Comparison of ENCODE assay signal across 10 cellular contexts in the genomic region with DNA sequence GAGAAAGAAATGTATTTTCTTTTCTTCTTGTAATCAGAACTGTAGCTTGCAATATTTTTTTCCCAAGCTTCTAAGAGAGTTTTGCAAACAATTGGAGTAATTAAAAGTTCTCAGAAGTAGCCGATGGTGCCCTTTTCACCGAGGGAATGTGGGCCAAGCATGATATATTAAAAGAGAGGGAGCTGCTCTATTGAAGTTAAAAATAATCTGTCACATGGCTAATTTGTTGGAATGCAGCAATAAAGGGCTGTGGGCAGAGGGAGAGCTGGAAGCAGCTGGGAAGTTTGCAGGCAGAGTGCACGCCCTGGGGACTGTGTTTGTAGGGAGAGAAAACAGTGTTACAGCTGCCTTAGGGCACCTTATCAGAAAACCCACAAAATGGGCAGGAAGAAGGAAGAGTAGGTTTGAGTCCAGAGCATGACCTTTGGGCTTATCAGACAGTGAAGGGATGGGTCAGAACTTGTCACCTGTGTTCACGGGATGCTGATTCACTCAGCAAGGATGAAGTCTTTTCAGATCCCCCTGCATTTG. TPM values are rescaled to one million over a fixed set of nuclear protein-coding genes. Genes with fewer than 3 reads are reported as not detected.
DNase-seq lines count a peak whose midpoint lies in the region; ATAC-seq, FAIRE-seq and TF ChIP-seq lines count a peak whose summit lies in the region.
"Had no signal": no experiment of that assay in that cellular context is flagged by ENCODE, and none has a peak within 500 bp of the region (broad histone marks: within the 10 kb centered on the region; RNA-seq: fewer than 3 reads in every experiment).

No MANE protein-coding gene starts in this region.

- TF ChIP-seq CTCF in gastroesophageal sphincter (IDR thresholded peaks at IDR 0.05) (no peak), pancreas (IDR thresholded peaks at IDR 0.05) (no peak)

- peak overlapping the region; percentile 13 for H3K4me3 Mint-ChIP-seq in T-helper 17 cell
- no peak overlapping the region for H3K4me3 Mint-ChIP-seq in CD4-positive, alpha-beta memory T cell
- H3K4me3 Mint-ChIP-seq: activated naive CD8-positive, alpha-beta T cell treated with anti-CD3 and anti-CD28 coated beads, Interleukin-2, amount 10 ng/mL, durations not matched to agents 7 days and 5 days had no signal

- H3K4me3 ChIP-seq in gastroesophageal sphincter = no peak overlapping the region
- no peak overlapping the region for H3K4me3 ChIP-seq in pancreas
- H3K4me3 ChIP-seq in CD4-positive, alpha-beta memory T cell (ENCODE audit: low read length in 2 of 2) = no peak overlapping the region

- H3K4me1 ChIP-seq in gastroesophageal sphincter = peaks cover 2 to 28% (median 10%) of the 10 kb centered on the region in 3 donors
- H3K4me1 ChIP-seq in pancreas = peaks cover 6 to 10% (median 7%) of the 10 kb centered on the region in 3 donors
- no peaks in the 10 kb centered on the region for H3K4me1 ChIP-seq in CD4-positive, alpha-beta memory T cell (ENCODE audit: insufficient read depth, low read length)

- ATAC-seq in T-helper 17 cell (no peak), gastroesophageal sphincter (peak; percentile 51), pancreas (peak; percentile 60 to 90 (median 83))

- no peak for FAIRE-seq in pancreas (lab: Jason Lieb, UNC)

- H3K9me3 ChIP-seq in T-helper 17 cell (ENCODE audit: control insufficient read depth, low read length, poor library complexity, severe bottlenecking) = no peaks in the 10 kb centered on the region
- no peaks in the 10 kb centered on the region for H3K9me3 ChIP-seq in gastroesophageal sphincter
- no peaks in the 10 kb centered on the region for H3K9me3 ChIP-seq in pancreas
- H3K9me3 ChIP-seq in CD4-positive, alpha-beta memory T cell (ENCODE audit: control insufficient read depth in 1 of 2, low read length in 2 of 2) = no peaks in the 10 kb centered on the region

- no peak for TF ChIP-seq EP300 in gastroesophageal sphincter (IDR thresholded peaks at IDR 0.05)

- no peaks in the 10 kb centered on the region for H3K36me3 Mint-ChIP-seq in T-helper 17 cell (ENCODE audit: low read depth)
- no peaks in the 10 kb centered on the region for H3K36me3 Mint-ChIP-seq in CD4-positive, alpha-beta memory T cell

- no peaks in the 10 kb centered on the region for H3K4me1 Mint-ChIP-seq in T-helper 17 cell
- no peaks in the 10 kb centered on the region for H3K4me1 Mint-ChIP-seq in CD4-positive, alpha-beta memory T cell

- 7 to 8% methylated on average over 4 of the region's 4 CpGs for WGBS in gastroesophageal sphincter (ENCODE audit: low coverage in 1 of 2), 2 donors
- WGBS in pancreas, 2 donors = 6 to 7% methylated on average over 4 of the region's 4 CpGs

- CTCF ChIA-PET in CD4-positive, alpha-beta memory T cell (lab: Charles Lee; ENCODE audit: partially characterized antibody) = interaction anchor here (0.7 to 1.5 kb wide), 3 partner anchors 9 to 303 kb away, joined by 3 to 5 read pairs (median 4); no protein-coding TSS in a partner anchor

- no peaks in the 10 kb centered on the region for H3K9me3 Mint-ChIP-seq in CD4-positive, alpha-beta memory T cell
- H3K9me3 Mint-ChIP-seq: activated naive CD8-positive, alpha-beta T cell treated with anti-CD3 and anti-CD28 coated beads, Interleukin-2, amount 10 ng/mL, durations not matched to agents 7 days and 5 days had no signal

- TF ChIP-seq POLR2A in gastroesophageal sphincter (IDR thresholded peaks at IDR 0.05) = no peak

- H3K27ac ChIP-seq in gastroesophageal sphincter (peak overlapping the region in 3 of 4 donors; percentile 18 to 38 (median 21)), pancreas (peak overlapping the region in 3 of 4 donors; percentile 14 to 30 (median 29))
- H3K27ac ChIP-seq in CD4-positive, alpha-beta memory T cell (ENCODE audit: low read depth, low read length) = no peak overlapping the region

- DNase-seq in Caki2 (ENCODE audit: low read depth) = peak; percentile 88
- no peak for DNase-seq in T-helper 17 cell
- peak in 2 of 6 donors; percentile 22 to 29 for DNase-seq in pancreas
- DNase-seq in NCI-H146 treated with DMSO at 0.1 percent for 48 hours (lab: John Stamatoyannopoulos, UW; ENCODE audit: unreplicated experiment) = no peak
- no peak for DNase-seq in CD4-positive, alpha-beta memory T cell
- DNase-seq in SHP77 (lab: John Stamatoyannopoulos, UW) = no peak
- DNase-seq in medulla oblongata (ENCODE audit: extremely low spot score) = no peak
- DNase-seq: activated naive CD8-positive, alpha-beta T cell treated with anti-CD3 and anti-CD28 coated beads, Interleukin-2, amount 10 ng/mL, durations not matched to agents 7 days and 5 days; NCI-H510A treated with DMSO at 0.1 percent for 48 hours had no signal

- intact Hi-C loops in pancreas (cut with DNase I) = no loop called here
- intact Hi-C loops in CD4-positive, alpha-beta memory T cell (cut with micrococcal nuclease) = no loop called here

- peak overlapping the region; percentile 79 for H3K27ac Mint-ChIP-seq in T-helper 17 cell
- no peak overlapping the region for H3K27ac Mint-ChIP-seq in CD4-positive, alpha-beta memory T cell
- H3K27ac Mint-ChIP-seq: activated naive CD8-positive, alpha-beta T cell treated with anti-CD3 and anti-CD28 coated beads, Interleukin-2, amount 10 ng/mL, durations not matched to agents 7 days and 5 days had no signal

- in situ Hi-C loops in Caki2 (cut with HindIII; ENCODE audit: low pct_unique_long_range_greater_than_20kb, low sequenced_read_pairs) = no loop called here

- POLR2A ChIA-PET in CD4-positive, alpha-beta memory T cell (lab: Charles Lee; ENCODE audit: partially characterized antibody) = no interaction called here

- H3K27me3 ChIP-seq in gastroesophageal sphincter (no peaks in the 10 kb centered on the region), pancreas (no peaks in the 10 kb centered on the region)
- no peaks in the 10 kb centered on the region for H3K27me3 ChIP-seq in CD4-positive, alpha-beta memory T cell (ENCODE audit: insufficient read depth, low read length)

- H3K27me3 Mint-ChIP-seq in T-helper 17 cell = no peaks in the 10 kb centered on the region
- peaks cover 0 to 5% of the 10 kb centered on the region in 2 donors for H3K27me3 Mint-ChIP-seq in CD4-positive, alpha-beta memory T cell
- H3K27me3 Mint-ChIP-seq: activated naive CD8-positive, alpha-beta T cell treated with anti-CD3 and anti-CD28 coated beads, Interleukin-2, amount 10 ng/mL, durations not matched to agents 7 days and 5 days had no signal

- H3K36me3 ChIP-seq in gastroesophageal sphincter (no peaks in the 10 kb centered on the region), pancreas (no peaks in the 10 kb centered on the region)
- no peaks in the 10 kb centered on the region for H3K36me3 ChIP-seq in CD4-positive, alpha-beta memory T cell (ENCODE audit: insufficient read depth, low read length)

RNA-seq across cellular contexts. Expression of gene TERF2, which starts 18.5 kb away (rescaled TPM):
- 11.4 and 23.7 TPM in 2 replicates for total RNA-seq in Caki2 (2014; rRNA removed; shearing (Covaris generic); ENCODE audit: low replicate concordance)
- total RNA-seq in T-helper 17 cell = 10 to 100 TPM; 29.6 to 30.6 TPM
- total RNA-seq in gastroesophageal sphincter = 10 to 100 TPM; 14.4 to 27.5 (median 14.7) TPM
- 10 to 100 TPM; 14.9 to 21.5 (median 16.1) TPM for total RNA-seq in pancreas
- 10 to 100 TPM; 10.8 to 11.3 TPM for polyA plus RNA-seq in pancreas
- total RNA-seq in CD4-positive, alpha-beta memory T cell = 10 to 100 TPM; 55.2 to 57.3 TPM
- 10 to 100 TPM; 19.2 to 30.1 TPM for polyA plus RNA-seq in CD4-positive, alpha-beta memory T cell

RNA-seq across cellular contexts. Expression of gene CYB5B, which starts 20.1 kb away (rescaled TPM):
- 119 and 138 TPM in 2 replicates for total RNA-seq in Caki2 (2014; rRNA removed; shearing (Covaris generic); ENCODE audit: low replicate concordance)
- 10 to 100 TPM; 32.8 to 42.4 TPM for total RNA-seq in T-helper 17 cell
- total RNA-seq in gastroesophageal sphincter = 10 to 100 TPM; 33.4 to 63.8 (median 37.8) TPM
- 10 to 100 TPM; 18.1 to 38.1 (median 25.0) TPM for total RNA-seq in pancreas
- polyA plus RNA-seq in pancreas = 10 to 100 TPM; 16.0 to 24.8 TPM
- 10 to 100 TPM; 59.2 to 64.4 TPM for total RNA-seq in CD4-positive, alpha-beta memory T cell
- polyA plus RNA-seq in CD4-positive, alpha-beta memory T cell = 100 to 1,000 TPM; 115 to 141 TPM

RNA-seq across cellular contexts. Expression of gene TMED6, which starts 52.8 kb away (rescaled TPM):
- total RNA-seq in Caki2 (2014; rRNA removed; shearing (Covaris generic); ENCODE audit: low replicate concordance) = 4.1 TPM in 1 of 2 replicates, not detected in the other
- total RNA-seq in T-helper 17 cell (under 1 TPM in 1 of 2 donors, not detected in 1; 0.75 TPM), gastroesophageal sphincter (1 to 10 TPM in 1 of 4 donors, not detected in 3; 2.2 TPM), pancreas (10 to 100 TPM; 13.7 to 94.7 (median 45.4) TPM)
- 10 to 100 TPM in 1 of 2 donors, 1 to 10 TPM in 1; 5.2 to 45.5 TPM for polyA plus RNA-seq in pancreas
- total RNA-seq in CD4-positive, alpha-beta memory T cell = 1 to 10 TPM; 2.5 to 5.4 TPM
- under 1 TPM in 1 of 2 donors, not detected in 1; 0.30 TPM for polyA plus RNA-seq in CD4-positive, alpha-beta memory T cell
